Comparison of ENCODE assay signal across 17 cellular contexts in the genomic region with DNA sequence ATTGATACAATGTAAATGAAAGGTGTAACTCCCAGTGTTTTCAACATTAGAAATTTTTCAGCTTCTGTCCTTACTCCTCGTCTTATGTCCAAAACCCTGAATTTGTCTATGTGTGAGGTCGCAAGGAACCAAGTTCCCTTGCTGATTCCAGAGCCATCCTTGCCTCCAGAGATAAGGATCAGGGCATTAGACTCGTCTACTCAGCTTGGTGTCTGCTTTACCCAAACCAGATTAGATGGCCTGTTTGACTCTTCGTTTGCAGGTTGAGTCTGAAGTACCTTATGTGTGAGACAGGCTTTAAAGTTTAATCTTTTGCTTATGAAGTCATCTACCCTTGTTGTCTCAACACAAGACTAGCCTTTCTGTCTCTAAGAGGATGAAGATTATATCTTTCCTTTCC.
"Had no signal": no experiment of that assay in that cellular context is flagged by ENCODE, and none has a peak within 500 bp of the region (broad histone marks: within the 10 kb centered on the region; RNA-seq: fewer than 3 reads in every experiment).

No MANE protein-coding gene starts in this region.

- DNase-seq: activated CD4-positive, alpha-beta memory T cell treated with anti-CD3 and anti-CD28 coated beads for 36 hours; activated CD4-positive, CD25-positive, alpha-beta regulatory T cell treated with anti-CD3 and anti-CD28 coated beads, Interleukin-2, amount 50 U/mL, for 72 hours; activated effector memory CD4-positive, alpha-beta T cell treated with anti-CD3 and anti-CD28 coated beads, Interleukin-2, amount 50 U/mL, for 16 hours; effector CD4-positive, alpha-beta T cell; gastrocnemius medialis; head of caudate nucleus; kidney; stimulated activated naive CD8-positive, alpha-beta T cell treated with anti-CD3 and anti-CD28 coated beads, Interleukin-15, Interleukin-2, amounts not matched to agents 100 U/mL and 50 U/mL, for 24 hours; substantia nigra; tibial artery had no signal

- H3K27ac ChIP-seq: gastrocnemius medialis, prostate gland, right atrium auricular region, tibial artery had no signal

- H3K4me3 ChIP-seq: gastrocnemius medialis, lung, prostate gland, right atrium auricular region, tibial artery had no signal

- H3K4me1 ChIP-seq: gastrocnemius medialis, prostate gland had no signal

- H3K27me3 Mint-ChIP-seq: activated CD4-positive, alpha-beta memory T cell treated with anti-CD3 and anti-CD28 coated beads for 36 hours had no signal

- H3K9me3 Mint-ChIP-seq: activated CD4-positive, alpha-beta memory T cell treated with anti-CD3 and anti-CD28 coated beads for 36 hours; activated naive CD4-positive, alpha-beta T cell treated with anti-CD3 and anti-CD28 coated beads, Interleukin-2, amount 50 U/mL, for 72 hours; neural crest cell had no signal

- H3K9me3 ChIP-seq: gastrocnemius medialis, prostate gland, right atrium auricular region, tibial artery had no signal

- H3K4me1 Mint-ChIP-seq: neural crest cell had no signal

- H3K36me3 Mint-ChIP-seq: activated naive CD4-positive, alpha-beta T cell treated with anti-CD3 and anti-CD28 coated beads, Interleukin-2, amount 50 U/mL, for 72 hours had no signal

- ATAC-seq: activated naive CD4-positive, alpha-beta T cell treated with anti-CD3 and anti-CD28 coated beads, Interleukin-2, amount 50 U/mL, for 72 hours; esophagus mucosa; gastrocnemius medialis; left lobe of liver; stimulated activated naive CD8-positive, alpha-beta T cell treated with anti-CD3 and anti-CD28 coated beads, Interleukin-15, Interleukin-2, amounts not matched to agents 100 U/mL and 50 U/mL, for 24 hours had no signal

- H3K4me3 Mint-ChIP-seq: activated CD4-positive, alpha-beta memory T cell treated with anti-CD3 and anti-CD28 coated beads for 36 hours; neural crest cell had no signal

- H3K27ac Mint-ChIP-seq: activated CD4-positive, alpha-beta memory T cell treated with anti-CD3 and anti-CD28 coated beads for 36 hours had no signal

- H3K27me3 ChIP-seq: gastrocnemius medialis, right atrium auricular region, tibial artery had no signal
